Comparison of ENCODE assay signal across 30 cellular contexts in genomic region chr2:2570360-2570759, GRCh38.
"Had no signal": no experiment of that assay in that cellular context is flagged by ENCODE, and none has a peak within 500 bp of the region (broad histone marks: within the 10 kb centered on the region; RNA-seq: fewer than 3 reads in every experiment).

No MANE protein-coding gene starts in this region.

- H3K4me3 Mint-ChIP-seq: dendritic cell treated with granulocyte-macrophage colony-stimulating factor and Interleukin-4, amounts not matched to agents 40 ng/mL and 50 ng/mL, for 4 days; memory B cell; mesothelial cell of epicardium; naive B cell; natural killer cell treated with Interleukin-12 subunit alpha and Interleukin-12 subunit beta and Interleukin-15 and Interleukin-18, amount 100 ng/mL, for 72 hours; neural progenitor cell; stimulated activated effector memory CD8-positive, alpha-beta T cell treated with anti-CD3 and anti-CD28 coated beads, Interleukin-12 subunit alpha, Interleukin-12 subunit beta, amount 100 ng/mL, for 72 hours had no signal

- H3K9me3 Mint-ChIP-seq: dendritic cell treated with granulocyte-macrophage colony-stimulating factor and Interleukin-4, amounts not matched to agents 40 ng/mL and 50 ng/mL, for 4 days; memory B cell; mesothelial cell of epicardium; naive B cell; natural killer cell treated with Interleukin-12 subunit alpha and Interleukin-12 subunit beta and Interleukin-15 and Interleukin-18, amount 100 ng/mL, for 72 hours; neural progenitor cell; stimulated activated effector memory CD8-positive, alpha-beta T cell treated with anti-CD3 and anti-CD28 coated beads, Interleukin-12 subunit alpha, Interleukin-12 subunit beta, amount 100 ng/mL, for 72 hours had no signal

- H3K4me1 Mint-ChIP-seq: memory B cell; mesothelial cell of epicardium; naive B cell; neural progenitor cell; stimulated activated effector memory CD8-positive, alpha-beta T cell treated with anti-CD3 and anti-CD28 coated beads, Interleukin-12 subunit alpha, Interleukin-12 subunit beta, amount 100 ng/mL, for 72 hours had no signal

- DNase-seq: caudate nucleus; cerebellar nuclear complex; effector memory CD4-positive, alpha-beta T cell; erythroblast; esophagus squamous epithelium; foreskin melanocyte; glutamatergic neuron; heart right ventricle; hippocampal formation; mucosa of descending colon; naive B cell; occipital lobe; ovary; posterior cingulate gyrus; retina; right lobe of liver; small intestine; stimulated activated CD4-positive, alpha-beta T cell treated with anti-CD3 and anti-CD28 coated beads, Interleukin-12 subunit alpha, Interleukin-12 subunit beta, amount 100 ng/mL, for 4 hours; stimulated activated CD4-positive, alpha-beta T cell treated with anti-CD3 and anti-CD28 coated beads, Interleukin-4, amount 100 ng/mL, for 24 hours; stimulated activated naive CD4-positive, alpha-beta T cell treated with Interleukin-2 at 50 U/mL for 16 hours; stomach; thyroid gland; trophoblast cell had no signal

- H3K4me3 ChIP-seq: esophagus squamous epithelium, heart right ventricle, lung, mucosa of descending colon, neural progenitor cell, ovary, right lobe of liver, stomach, thyroid gland had no signal

- H3K27ac ChIP-seq: esophagus squamous epithelium, heart right ventricle, neural progenitor cell, ovary, right lobe of liver, stomach, thyroid gland had no signal

- H3K27ac Mint-ChIP-seq: dendritic cell treated with granulocyte-macrophage colony-stimulating factor and Interleukin-4, amounts not matched to agents 40 ng/mL and 50 ng/mL, for 4 days; memory B cell; mesothelial cell of epicardium; naive B cell; natural killer cell treated with Interleukin-12 subunit alpha and Interleukin-12 subunit beta and Interleukin-15 and Interleukin-18, amount 100 ng/mL, for 72 hours; stimulated activated effector memory CD8-positive, alpha-beta T cell treated with anti-CD3 and anti-CD28 coated beads, Interleukin-12 subunit alpha, Interleukin-12 subunit beta, amount 100 ng/mL, for 72 hours had no signal

- H3K27me3 Mint-ChIP-seq: dendritic cell treated with granulocyte-macrophage colony-stimulating factor and Interleukin-4, amounts not matched to agents 40 ng/mL and 50 ng/mL, for 4 days; naive B cell; natural killer cell treated with Interleukin-12 subunit alpha and Interleukin-12 subunit beta and Interleukin-15 and Interleukin-18, amount 100 ng/mL, for 72 hours had no signal

- H3K36me3 Mint-ChIP-seq: memory B cell; mesothelial cell of epicardium; naive B cell; natural killer cell treated with Interleukin-12 subunit alpha and Interleukin-12 subunit beta and Interleukin-15 and Interleukin-18, amount 100 ng/mL, for 72 hours; neural progenitor cell; stimulated activated effector memory CD8-positive, alpha-beta T cell treated with anti-CD3 and anti-CD28 coated beads, Interleukin-12 subunit alpha, Interleukin-12 subunit beta, amount 100 ng/mL, for 72 hours had no signal

- ATAC-seq: heart right ventricle; mucosa of descending colon; natural killer cell treated with Interleukin-12 subunit alpha and Interleukin-12 subunit beta and Interleukin-15 and Interleukin-18, amount 100 ng/mL, for 72 hours; right lobe of liver; stimulated activated effector memory CD8-positive, alpha-beta T cell treated with anti-CD3 and anti-CD28 coated beads, Interleukin-12 subunit alpha, Interleukin-12 subunit beta, amount 100 ng/mL, for 72 hours had no signal
